Comparison of ENCODE assay signal across 8 cellular contexts in the genomic region with DNA sequence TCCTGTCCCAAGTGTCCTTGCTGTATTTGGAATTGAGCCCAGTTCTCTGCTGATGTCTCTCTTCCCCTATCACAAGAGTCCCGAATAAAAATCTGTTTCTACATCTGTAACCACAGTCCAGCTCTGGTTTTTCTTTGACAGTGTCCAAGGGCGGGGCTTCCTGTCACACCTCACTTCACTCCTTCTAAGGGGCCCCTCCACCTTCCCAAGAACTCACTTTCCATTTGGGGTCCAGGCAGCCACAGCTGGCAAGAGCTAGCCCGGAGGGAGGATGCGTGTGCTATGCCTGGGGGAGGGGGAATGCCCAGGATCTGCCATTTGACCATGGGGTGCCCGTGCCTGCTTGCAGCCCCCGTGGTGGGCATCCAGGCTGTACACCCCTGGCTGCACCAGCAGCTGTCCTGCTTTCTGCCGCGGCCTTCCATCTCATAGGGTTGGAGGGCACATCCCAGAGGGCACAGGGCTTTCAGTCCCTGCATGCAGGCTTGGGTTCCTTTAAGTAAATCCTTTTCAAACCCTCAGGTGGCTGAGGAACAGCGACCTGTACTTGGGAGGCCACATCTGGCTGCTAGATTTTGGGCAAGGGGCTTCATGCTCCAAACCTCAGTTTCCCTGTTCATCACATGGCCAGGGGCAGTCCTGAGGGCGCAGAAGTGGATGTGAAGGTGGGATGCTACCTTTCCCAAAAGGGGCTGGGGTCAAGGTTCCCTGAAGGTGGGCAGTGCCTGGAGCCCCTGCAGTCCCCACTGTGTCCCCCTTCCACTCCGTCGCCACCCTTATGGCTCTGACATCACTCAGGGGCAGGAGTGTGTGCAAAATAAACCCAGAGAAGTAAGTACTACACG. TPM values are rescaled to one million over a fixed set of nuclear protein-coding genes. Genes with fewer than 3 reads are reported as not detected.
DNase-seq lines count a peak whose midpoint lies in the region; ATAC-seq and TF ChIP-seq lines count a peak whose summit lies in the region.

No MANE protein-coding gene starts in this region.

- H3F3A ChIP-seq in MM.1S (ENCODE audit: insufficient read depth, low read length) (peaks cover 25% of the 10 kb centered on the region), neural progenitor cell (ENCODE audit: low read depth) (peaks cover 11% of the 10 kb centered on the region)

- H3K79me2 ChIP-seq in MM.1S (ENCODE audit: low read length) (peaks cover 24% of the 10 kb centered on the region), neural progenitor cell (ENCODE audit: low read depth) (peaks cover 7% of the 10 kb centered on the region)

- H3K36me3 Mint-ChIP-seq in CD4-positive, alpha-beta T cell (ENCODE audit: low read depth) = peaks cover 33% of the 10 kb centered on the region
- peaks cover 15% of the 10 kb centered on the region for H3K36me3 Mint-ChIP-seq in central memory CD8-positive, alpha-beta T cell (ENCODE audit: insufficient read depth)
- no peaks in the 10 kb centered on the region for H3K36me3 Mint-ChIP-seq in neural progenitor cell

- no peak for TF ChIP-seq CTCF in CD4-positive, alpha-beta T cell (IDR thresholded peaks at IDR 0.05)
- no peak for TF ChIP-seq CTCF in MM.1S (IDR thresholded peaks at IDR 0.05; ENCODE audit: low read length)
- TF ChIP-seq CTCF in neural progenitor cell (IDR thresholded peaks at IDR 0.05) = no peak

- H3K4me1 Mint-ChIP-seq in CD4-positive, alpha-beta T cell (ENCODE audit: low read depth) = peaks cover 76% of the 10 kb centered on the region
- peaks cover 47% of the 10 kb centered on the region for H3K4me1 Mint-ChIP-seq in central memory CD8-positive, alpha-beta T cell
- peaks cover 50% of the 10 kb centered on the region for H3K4me1 Mint-ChIP-seq in neural progenitor cell

- POLR2A ChIA-PET in CD4-positive, alpha-beta T cell (lab: Charles Lee) = interaction anchor here (3.0 kb wide), 1 partner anchor 29 kb away, joined by 15 read pairs; no protein-coding TSS in a partner anchor

- peak overlapping the region; percentile 79 for H2AFZ ChIP-seq in MM.1S (ENCODE audit: low read length)
- H2AFZ ChIP-seq in neural progenitor cell (replicated peaks) = no peak overlapping the region

- no peaks in the 10 kb centered on the region for H3K36me3 ChIP-seq in MM.1S (replicated peaks; ENCODE audit: insufficient read depth, low read length)
- H3K36me3 ChIP-seq in neural progenitor cell = no peaks in the 10 kb centered on the region

- no peaks in the 10 kb centered on the region for H3K9me3 Mint-ChIP-seq in CD4-positive, alpha-beta T cell
- H3K9me3 Mint-ChIP-seq in central memory CD8-positive, alpha-beta T cell = no peaks in the 10 kb centered on the region
- no peaks in the 10 kb centered on the region for H3K9me3 Mint-ChIP-seq in neural progenitor cell

- CTCF ChIA-PET in CD4-positive, alpha-beta T cell (lab: Charles Lee) = no interaction called here

- H3K9me3 ChIP-seq in CD4-positive, alpha-beta T cell (ENCODE audit: control insufficient read depth, low read length) = no peaks in the 10 kb centered on the region
- H3K9me3 ChIP-seq in MM.1S (replicated peaks; ENCODE audit: insufficient read depth, low read length) (no peaks in the 10 kb centered on the region), neural progenitor cell (ENCODE audit: low read depth) (no peaks in the 10 kb centered on the region)

- H3K9me2 ChIP-seq in MM.1S (replicated peaks; ENCODE audit: insufficient read depth, low read length) = no peaks in the 10 kb centered on the region

- peak overlapping the region; percentile 86 for H3K4me2 ChIP-seq in MM.1S (ENCODE audit: low read depth, low read length)
- no peak overlapping the region for H3K4me2 ChIP-seq in neural progenitor cell

- H3K27me3 ChIP-seq in CD4-positive, alpha-beta T cell (ENCODE audit: control insufficient read depth, insufficient read depth, low read length) = no peaks in the 10 kb centered on the region
- H3K27me3 ChIP-seq in MM.1S (replicated peaks; ENCODE audit: insufficient read depth, low read length) (no peaks in the 10 kb centered on the region), neural progenitor cell (peaks cover 10% of the 10 kb centered on the region)

- peak overlapping the region; percentile 29 for H3K27ac ChIP-seq in CD4-positive, alpha-beta T cell (ENCODE audit: low read depth, low read length)
- H3K27ac ChIP-seq in MM.1S (ENCODE audit: low read length) (peak overlapping the region; percentile 98), neural progenitor cell (no peak overlapping the region)

- no peak for ATAC-seq in CD4-positive, alpha-beta T cell (ENCODE audit: poor library complexity)
- ATAC-seq in central memory CD8-positive, alpha-beta T cell (replicated peaks; ENCODE audit: extremely low read depth, poor library complexity, severe bottlenecking) = no peak
- no peak for ATAC-seq in GM19324 (IDR thresholded peaks at IDR 0.05; ENCODE audit: low FRiP score, unreplicated experiment)

- H3K9ac ChIP-seq in MM.1S (ENCODE audit: low read length) (peak overlapping the region; percentile 93; the same call in 1 of the 2 replicates), neural progenitor cell (no peak overlapping the region)

- H3K27ac Mint-ChIP-seq in CD4-positive, alpha-beta T cell = peak overlapping the region; percentile 99
- peak overlapping the region; percentile 94 for H3K27ac Mint-ChIP-seq in central memory CD8-positive, alpha-beta T cell (ENCODE audit: low read depth)
- H3K27ac Mint-ChIP-seq in neural progenitor cell = peak overlapping the region; percentile 29

- no peak for DNase-seq in CD4-positive, alpha-beta T cell
- DNase-seq in MM.1S (peak; percentile 42), neural progenitor cell (ENCODE audit: low spot score) (no peak), T1000 (lab: John Stamatoyannopoulos, UW) (no peak), NCI-H524 treated with DMSO at 0.1 percent for 48 hours (lab: John Stamatoyannopoulos, UW) (no peak), SW 1271 (lab: John Stamatoyannopoulos, UW) (no peak)
- no peak for DNase-seq in central memory CD8-positive, alpha-beta T cell (ENCODE audit: low spot score in 2 of 2)

- no peaks in the 10 kb centered on the region for H3K27me3 Mint-ChIP-seq in CD4-positive, alpha-beta T cell
- no peaks in the 10 kb centered on the region for H3K27me3 Mint-ChIP-seq in central memory CD8-positive, alpha-beta T cell
- H3K27me3 Mint-ChIP-seq in neural progenitor cell (ENCODE audit: insufficient read depth, low read depth) = peaks cover 6% of the 10 kb centered on the region

- no peaks in the 10 kb centered on the region for H4K20me1 ChIP-seq in MM.1S (ENCODE audit: insufficient read depth, low read length)
- no peaks in the 10 kb centered on the region for H4K20me1 ChIP-seq in neural progenitor cell (ENCODE audit: low read depth)

- intact Hi-C loops in CD4-positive, alpha-beta T cell (cut with DNase I, micrococcal nuclease) = loop anchor here in 1 of 2 experiments (2.0 to 5.0 kb wide), 2 partner anchors 29 to 86 kb away; no protein-coding TSS in a partner anchor

- peak overlapping the region; percentile 95 for H3K4me3 Mint-ChIP-seq in CD4-positive, alpha-beta T cell
- H3K4me3 Mint-ChIP-seq in central memory CD8-positive, alpha-beta T cell = peak overlapping the region; percentile 88
- peak overlapping the region; percentile 4 for H3K4me3 Mint-ChIP-seq in neural progenitor cell

- H3K4me3 ChIP-seq in MM.1S (ENCODE audit: low read length) (peak overlapping the region; percentile 23), neural progenitor cell (no peak overlapping the region)

- H3K4me1 ChIP-seq in MM.1S (ENCODE audit: low read length) = peaks cover 34% of the 10 kb centered on the region
- H3K4me1 ChIP-seq in neural progenitor cell = peaks cover 5% of the 10 kb centered on the region

RNA-seq across cellular contexts. Expression of gene CARD19, which starts 2.3 kb away (rescaled TPM):
- 10 to 100 TPM; 38.8 to 39.2 TPM for total RNA-seq in CD4-positive, alpha-beta T cell
- 12.3 and 33.4 TPM in 2 replicates for total RNA-seq in neural progenitor cell (ENCODE audit: low replicate concordance)

RNA-seq across cellular contexts. Expression of gene SUSD3, which starts 35.2 kb away (rescaled TPM):
- 10 to 100 TPM; 33.9 to 35.6 TPM for total RNA-seq in CD4-positive, alpha-beta T cell
- 1.8 TPM in 1 of 2 replicates, not detected in the other for total RNA-seq in neural progenitor cell (ENCODE audit: low replicate concordance)

RNA-seq across cellular contexts. Expression of gene NINJ1, which starts 40.4 kb away (rescaled TPM):
- 10 to 100 TPM; 87.8 to 87.9 TPM for total RNA-seq in CD4-positive, alpha-beta T cell
- 3.9 and 27.3 TPM in 2 replicates for total RNA-seq in neural progenitor cell (ENCODE audit: low replicate concordance)

Comparison
In these comparisons a context has a peak if more than half of its experiments do, and no peak if none do; other contexts are left out.
1. H3K27ac Mint-ChIP-seq: peak in every context shown above with its lines; median percentile 99 in CD4-positive, alpha-beta T cell; 94 in central memory CD8-positive, alpha-beta T cell; 29 in neural progenitor cell.
2. H3K4me3 Mint-ChIP-seq: peak in every context shown above with its lines; median percentile 95 in CD4-positive, alpha-beta T cell; 88 in central memory CD8-positive, alpha-beta T cell; 4 in neural progenitor cell.
3. RNA of gene SUSD3, which starts 35.2 kb away (total RNA-seq): 33.9 to 35.6 TPM in CD4-positive, alpha-beta T cell; 1.8 TPM in neural progenitor cell; every median in the first group is over 10 times any median in the second.